In genomic region chr1:85628791-85629531, GRCh38 we compare ENCODE assay signal across 9 cellular contexts. TPM values are rescaled to one million over a fixed set of nuclear protein-coding genes. Genes with fewer than 3 reads are reported as not detected.
DNase-seq lines count a peak whose midpoint lies in the region; ATAC-seq and TF ChIP-seq lines count a peak whose summit lies in the region.
"Had no signal": no experiment of that assay in that cellular context is flagged by ENCODE, and none has a peak within 500 bp of the region (broad histone marks: within the 10 kb centered on the region; RNA-seq: fewer than 3 reads in every experiment).

No MANE protein-coding gene starts in this region.

- H3K4me3 ChIP-seq in Panc1 (ENCODE audit: low read depth in 2 of 2, low read length in 2 of 2): peak overlapping the region; percentile 15 to 45
- no peak overlapping the region for H3K4me3 ChIP-seq in esophagus (ENCODE audit: low read depth in 1 of 2, low read length in 2 of 2)
- H3K4me3 ChIP-seq: GM12878 had no signal

- WGBS in esophagus, 2 donors: 54 to 56% methylated on average over 9 of the region's 9 CpGs

- peak overlapping the region; percentile 62 to 88 (median 75) for H3K27ac Mint-ChIP-seq in nephron

- H3K36me3 Mint-ChIP-seq in nephron (ENCODE audit: low read depth): peaks cover 8% of the 10 kb centered on the region

- H3K27ac ChIP-seq in Panc1 (ENCODE audit: low read length) (peak overlapping the region; percentile 96), esophagus (ENCODE audit: low read depth in 2 of 2, low read length in 1 of 2) (peak overlapping the region; percentile 29 to 40)

- CTCF ChIA-PET in Panc1 (lab: Charles Lee): interaction anchor here (0.6 to 1.6 kb wide), 6 partner anchors 16 to 225 kb away, joined by 3 to 5 read pairs (median 3); partner anchors contain the start of gene CCN1

- H3K9me3 ChIP-seq in Panc1 (ENCODE audit: control insufficient read depth, insufficient read depth, low read depth, low read length): peaks cover 31% of the 10 kb centered on the region; the same call in 1 of the 2 replicates
- H3K9me3 ChIP-seq in esophagus (ENCODE audit: control insufficient read depth in 2 of 2, insufficient read depth in 1 of 2, low read depth in 1 of 2, low read length in 1 of 2): no peaks in the 10 kb centered on the region

- peaks cover 3% of the 10 kb centered on the region for H3K9me3 Mint-ChIP-seq in nephron

- intact Hi-C loops in Panc1 (cut with micrococcal nuclease; ENCODE audit: unreplicated experiment): loop anchor here (2.0 kb wide), 1 partner anchor 48 kb away; the partner anchor contains the start of gene CCN1

- POLR2A ChIA-PET in Panc1 (lab: Charles Lee): interaction anchor here (0.6 to 2.4 kb wide), 10 partner anchors 14 to 745 kb away, joined by 3 to 19 read pairs (median 8); no protein-coding TSS in a partner anchor

- DNase-seq in DMS53 (lab: John Stamatoyannopoulos, UW) (peak; percentile 92), Panc1 (ENCODE audit: low read depth, low spot score) (peak; percentile 95), NOMO-1 treated with DMSO at 0.1 percent for 48 hours (lab: John Stamatoyannopoulos, UW; ENCODE audit: unreplicated experiment) (no peak), DMS 273 treated with DMSO at 0.1 percent for 48 hours (lab: John Stamatoyannopoulos, UW) (no peak), SKM-1 (lab: John Stamatoyannopoulos, UW; ENCODE audit: unreplicated experiment) (no peak), iPS-NIHi11 (ENCODE audit: low spot score) (no peak)

- H3K4me3 Mint-ChIP-seq in nephron: no peak overlapping the region

- H3K27me3 ChIP-seq in Panc1 (ENCODE audit: control insufficient read depth, insufficient read depth, low read length) (no peaks in the 10 kb centered on the region), esophagus (ENCODE audit: control insufficient read depth in 1 of 2, insufficient read depth in 2 of 2, low read length in 2 of 2) (no peaks in the 10 kb centered on the region)

- H3K4me1 ChIP-seq in Panc1 (ENCODE audit: control insufficient read depth, insufficient read depth, low read length) (peaks cover 31% of the 10 kb centered on the region), esophagus (ENCODE audit: control insufficient read depth in 2 of 2, insufficient read depth in 2 of 2, low read length in 1 of 2) (no peaks in the 10 kb centered on the region)

- peak; percentile 97 for ATAC-seq in Panc1
- ATAC-seq: GM12878 had no signal

- H3K27me3 Mint-ChIP-seq in nephron (ENCODE audit: low read depth): no peaks in the 10 kb centered on the region

- TF ChIP-seq CTCF in Panc1 (IDR thresholded peaks at IDR 0.05) (no peak), nephron (IDR thresholded peaks at IDR 0.05; ENCODE audit: unreplicated experiment in 3 of 3) (no peak)

- H3K36me3 ChIP-seq in Panc1 (ENCODE audit: control insufficient read depth, insufficient read depth, low read length) (no peaks in the 10 kb centered on the region), esophagus (ENCODE audit: control insufficient read depth in 2 of 2, insufficient read depth in 2 of 2, low read length in 1 of 2) (no peaks in the 10 kb centered on the region)

- peaks cover 12% of the 10 kb centered on the region for H3K4me1 Mint-ChIP-seq in nephron

- BruUV-seq in Panc1 (replicated peaks; lab: Mats Ljungman, UMichigan): TSS peak; percentile 71

- in situ Hi-C loops in Panc1 (cut with HindIII; ENCODE audit: low pct_unique_long_range_greater_than_20kb, low sequenced_read_pairs): no loop called here

RNA-seq across cellular contexts. Expression of gene CCN1, which starts 48.4 kb away (rescaled TPM):
- total RNA-seq in Panc1 (2021; ENCODE audit: unreplicated experiment): 355 TPM
- polyA plus RNA-seq in Panc1 (2012; ENCODE audit: insufficient read length): 366 TPM
- 1 to 10 TPM; 9.3 to 9.4 TPM for polyA plus RNA-seq in esophagus

Comparison
In these comparisons a context has a peak if more than half of its experiments do, and no peak if none do; other contexts are left out.
1. DNase-seq: peak in DMS53 (single experiment) and Panc1 (single experiment); none in NOMO-1 treated with DMSO at 0.1 percent for 48 hours (single experiment), DMS 273 treated with DMSO at 0.1 percent for 48 hours (single experiment), SKM-1 (single experiment) and iPS-NIHi11 (single experiment).
2. H3K4me3 ChIP-seq: peak in Panc1 (2 of 2); none in esophagus (0 of 2).